Comparison of ENCODE assay signal across 15 cellular contexts in genomic region chr21:34017127-34017961, GRCh38. TPM values are rescaled to one million over a fixed set of nuclear protein-coding genes. Genes with fewer than 3 reads are reported as not detected.
A peak's percentile ranks its signal among the peaks of the same experiment; 100 is the strongest.
DNase-seq lines count a peak whose midpoint lies in the region; ATAC-seq, FAIRE-seq and TF ChIP-seq lines count a peak whose summit lies in the region.
"Had no signal": no experiment of that assay in that cellular context is flagged by ENCODE, and none has a peak within 500 bp of the region (broad histone marks: within the 10 kb centered on the region; RNA-seq: fewer than 3 reads in every experiment).

No MANE protein-coding gene starts in this region.

- intact Hi-C loops in natural killer cell (cut with micrococcal nuclease), result no loop called here
- intact Hi-C loops in pancreas (cut with DNase I), result no loop called here

- H3K27ac Mint-ChIP-seq in HFFc6 (no peak overlapping the region), natural killer cell (no peak overlapping the region)

- TF ChIP-seq CTCF in HFFc6 (IDR thresholded peaks at IDR 0.05) (no peak), natural killer cell (IDR thresholded peaks at IDR 0.05) (no peak), pancreas (IDR thresholded peaks at IDR 0.05) (no peak)

- H3K36me3 ChIP-seq in pancreas, result no peaks in the 10 kb centered on the region
- H3K36me3 ChIP-seq: esophagus muscularis mucosa, thoracic aorta had no signal

- H3K4me3 Mint-ChIP-seq in HFFc6 (no peak overlapping the region), natural killer cell (peak overlapping the region; percentile 66)

- H3K4me3 ChIP-seq in pancreas, result no peak overlapping the region
- H3K4me3 ChIP-seq: body of pancreas, esophagus muscularis mucosa, thoracic aorta had no signal

- H3K4me1 ChIP-seq in pancreas, result peaks cover 0 to 6% (median 0%) of the 10 kb centered on the region in 3 donors
- H3K4me1 ChIP-seq: body of pancreas had no signal

- no peak overlapping the region for H3K27ac ChIP-seq in pancreas
- H3K27ac ChIP-seq: body of pancreas, esophagus muscularis mucosa, thoracic aorta had no signal

- peaks cover 11% of the 10 kb centered on the region; the same call in 1 of the 2 replicates for H3K4me1 Mint-ChIP-seq in HFFc6 (ENCODE audit: low read depth)
- peaks cover 0 to 45% of the 10 kb centered on the region in 2 donors for H3K4me1 Mint-ChIP-seq in natural killer cell

- no peaks in the 10 kb centered on the region for H3K27me3 ChIP-seq in pancreas
- H3K27me3 ChIP-seq: body of pancreas, esophagus muscularis mucosa had no signal

- peak; percentile 15 for DNase-seq in HFFc6
- peak; percentile 79 for DNase-seq in NCI-H2171 (lab: John Stamatoyannopoulos, UW)
- no peak for DNase-seq in natural killer cell
- no peak for DNase-seq in pancreas
- DNase-seq in COLO829 (ENCODE audit: low spot score), result no peak
- no peak for DNase-seq in anterior cingulate cortex (lab: John Stamatoyannopoulos, UW)
- DNase-seq: body of pancreas, left colon, NCI-H510A, posterior cingulate gyrus, SK-N-SH had no signal

- H3K27me3 Mint-ChIP-seq in HFFc6 (ENCODE audit: insufficient read depth), result peaks cover 2% of the 10 kb centered on the region
- H3K27me3 Mint-ChIP-seq in natural killer cell (ENCODE audit: low read depth in 2 of 2), result no peaks in the 10 kb centered on the region

- peak; percentile 56 for ATAC-seq in GM18870 (IDR thresholded peaks at IDR 0.05; ENCODE audit: unreplicated experiment)
- peak in 1 of 3 donors; percentile 24 for ATAC-seq in natural killer cell
- ATAC-seq in pancreas, result no peak
- ATAC-seq: body of pancreas, left colon had no signal

- no peaks in the 10 kb centered on the region for H3K9me3 ChIP-seq in pancreas
- H3K9me3 ChIP-seq: body of pancreas, SK-N-SH, thoracic aorta had no signal

- H3K9me3 Mint-ChIP-seq in HFFc6 (peaks cover 45% of the 10 kb centered on the region), natural killer cell (peaks cover 4 to 9% of the 10 kb centered on the region in 2 donors)

- FAIRE-seq in pancreas (lab: Jason Lieb, UNC), result no peak
- FAIRE-seq: HTR-8/SVneo had no signal

- WGBS in pancreas, 2 donors, result 85 to 86% methylated on average over 5 of the region's 5 CpGs

- H3K36me3 Mint-ChIP-seq in HFFc6 (ENCODE audit: low read depth) (peaks cover 31% of the 10 kb centered on the region; the same call in 1 of the 2 replicates), natural killer cell (peaks cover 11% of the 10 kb centered on the region)

RNA-seq across cellular contexts. Expression of gene MRPS6, which starts 56.0 kb away (rescaled TPM):
- total RNA-seq in HFFc6 (2021; fragmentation: NEBNext Ultra II Directional; extraction: Animal tissue kit (Norgen Biotek cat#: 25700)), result 10 to 100 TPM; 57.1 to 89.6 (median 62.8) TPM
- 10 to 100 TPM; 42.7 to 54.5 (median 44.3) TPM for total RNA-seq in natural killer cell
- total RNA-seq in pancreas, result 10 to 100 TPM in 5 of 6 donors, 1 to 10 TPM in 1; 9.9 to 14.5 (median 12.3) TPM
- polyA plus RNA-seq in pancreas, result 10 to 100 TPM; 16.9 to 18.5 TPM

RNA-seq across cellular contexts. Expression of gene SLC5A3, which starts 56.0 kb away (rescaled TPM):
- total RNA-seq in HFFc6 (2021; fragmentation: NEBNext Ultra II Directional; extraction: Animal tissue kit (Norgen Biotek cat#: 25700)), result 10 to 100 TPM in 2 of 6 experiments, 1 to 10 TPM in 4; 7.3 to 21.1 (median 8.8) TPM
- total RNA-seq in natural killer cell (10 to 100 TPM; 14.5 to 25.1 (median 17.9) TPM), pancreas (1 to 10 TPM; 2.2 to 5.9 (median 3.0) TPM)
- 1 to 10 TPM in 1 of 2 donors, under 1 TPM in 1; 0.49 to 1.0 TPM for polyA plus RNA-seq in pancreas

Comparison
In these comparisons a context has a peak if more than half of its experiments do, and no peak if none do; other contexts are left out.
1. DNase-seq: peak in HFFc6 (single experiment) and NCI-H2171 (single experiment); none in natural killer cell (single experiment), pancreas (0 of 6), COLO829 (single experiment) and anterior cingulate cortex (0 of 58).